In genomic region chr12:45312012-45312411, GRCh38 we compare ENCODE assay signal across 32 cellular contexts.
"Had no signal": no experiment of that assay in that cellular context is flagged by ENCODE, and none has a peak within 500 bp of the region (broad histone marks: within the 10 kb centered on the region; RNA-seq: fewer than 3 reads in every experiment).

No MANE protein-coding gene starts in this region.

- H3K4me1 ChIP-seq: breast epithelium had no signal

- H3K36me3 ChIP-seq: adrenal gland, breast epithelium, cardiac muscle cell had no signal

- DNase-seq: activated CD4-positive, alpha-beta memory T cell treated with anti-CD3 and anti-CD28 coated beads for 36 hours; activated CD4-positive, alpha-beta T cell treated with anti-CD3 and anti-CD28 coated beads for 36 hours; activated CD4-positive, alpha-beta T cell treated with anti-CD3 and anti-CD28 coated beads, Interleukin-2, amount 10 ng/mL, durations not matched to agents 24 days and 14 days; activated CD4-positive, CD25-positive, alpha-beta regulatory T cell treated with anti-CD3 and anti-CD28 coated beads, Interleukin-2, amount 50 U/mL, for 72 hours; activated CD8-positive, alpha-beta memory T cell treated with anti-CD3 and anti-CD28 coated beads, Interleukin-2, amount 10 ng/mL, durations not matched to agents 7 days and 5 days; activated CD8-positive, alpha-beta memory T cell treated with anti-CD3 and anti-CD28 coated beads, Interleukin-2, amount 50 U/mL, for 4 hours; activated CD8-positive, alpha-beta T cell treated with anti-CD3 and anti-CD28 coated beads, Interleukin-2, amount 10 ng/mL, durations not matched to agents 7 days and 5 days; activated effector memory CD4-positive, alpha-beta T cell treated with anti-CD3 and anti-CD28 coated beads, Interleukin-2, amount 50 U/mL, for 16 hours; activated naive CD4-positive, alpha-beta T cell treated with anti-CD3 and anti-CD28 coated beads for 36 hours; activated naive CD8-positive, alpha-beta T cell treated with anti-CD3 and anti-CD28 coated beads for 36 hours; activated naive CD8-positive, alpha-beta T cell treated with anti-CD3 and anti-CD28 coated beads, Interleukin-2, amount 50 U/mL, for 24 hours; activated T-cell treated with anti-CD3 and anti-CD28 coated beads, Interleukin-2, amount 50 U/mL, for 1 hour; activated T-cell treated with anti-CD3 and anti-CD28 coated beads, Interleukin-2, amount 50 U/mL, for 48 hours; adrenal gland; amygdala; aorta; central memory CD4-positive, alpha-beta T cell; cerebellar nuclear complex; dorsolateral prefrontal cortex; effector memory CD4-positive, alpha-beta T cell; endodermal cell; foreskin fibroblast; head of caudate nucleus; T-helper 1 cell; T-helper 17 cell; T1000 had no signal

- ATAC-seq: activated CD4-positive, alpha-beta T cell treated with anti-CD3 and anti-CD28 coated beads for 36 hours; activated CD8-positive, alpha-beta memory T cell treated with anti-CD3 and anti-CD28 coated beads, Interleukin-2, amount 10 ng/mL, durations not matched to agents 7 days and 5 days; activated CD8-positive, alpha-beta T cell treated with anti-CD3 and anti-CD28 coated beads, Interleukin-2, amount 10 ng/mL, durations not matched to agents 7 days and 5 days; activated naive CD8-positive, alpha-beta T cell treated with anti-CD3 and anti-CD28 coated beads, Interleukin-2, amount 50 U/mL, for 24 hours; esophagus mucosa; T-helper 17 cell; WTC11 had no signal

- H3K27ac ChIP-seq: breast epithelium, cardiac muscle cell, coronary artery, dorsolateral prefrontal cortex, VCaP had no signal

- H3K27me3 ChIP-seq: adrenal gland, breast epithelium, cardiac muscle cell, dorsolateral prefrontal cortex had no signal

- H3K9me3 ChIP-seq: adrenal gland, breast epithelium had no signal

- H3K4me3 ChIP-seq: adrenal gland, breast epithelium, cardiac muscle cell, coronary artery, dorsolateral prefrontal cortex had no signal
